ENCODE assay signal across 8 cellular contexts in the genomic region with DNA sequence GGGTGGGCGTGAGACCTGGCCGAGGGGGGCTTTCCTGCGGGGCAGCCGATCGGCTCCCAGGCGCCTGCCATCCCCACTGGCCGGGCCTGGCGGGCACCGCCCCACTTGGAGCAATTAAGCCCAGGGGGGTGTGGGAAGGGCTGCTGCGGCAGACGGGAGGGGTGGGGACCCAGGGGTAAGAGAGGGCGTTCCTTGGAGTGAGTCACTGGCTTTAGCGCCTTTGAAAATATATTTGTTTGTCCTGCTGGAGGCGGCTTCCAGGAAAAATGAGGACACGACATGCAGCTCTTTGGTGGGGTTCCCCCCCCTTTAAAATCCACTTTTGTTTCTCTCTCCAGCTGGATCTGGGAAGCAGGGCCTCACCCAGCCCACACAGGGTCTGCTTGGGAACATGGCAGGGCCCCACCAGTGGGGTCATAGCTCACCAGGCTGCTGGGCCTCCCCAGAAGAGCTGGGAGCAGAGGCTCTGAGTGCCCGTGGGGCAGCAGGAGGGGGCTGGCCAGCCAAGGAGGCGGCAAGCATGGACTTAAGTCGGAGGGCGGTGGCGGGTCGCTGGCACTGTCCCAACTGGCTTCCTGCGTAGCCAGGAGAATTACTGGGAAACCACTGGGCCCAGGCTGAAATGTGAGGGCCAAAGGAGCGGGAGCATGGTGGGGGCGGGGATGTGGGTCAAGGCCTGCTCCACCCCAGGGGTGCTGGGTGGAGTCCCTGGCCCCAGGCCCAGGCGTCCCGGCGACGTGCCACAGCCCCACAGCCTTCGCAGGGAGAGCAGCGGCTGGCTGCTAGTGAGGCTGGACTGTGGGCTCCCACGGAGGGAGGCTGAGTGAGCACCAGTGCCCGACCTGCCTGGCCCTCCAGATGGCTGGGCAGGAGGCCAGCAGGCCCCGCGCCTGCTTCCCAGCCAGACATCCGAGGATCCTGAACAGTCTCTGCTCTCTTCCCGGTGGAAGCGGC.
DNase-seq lines count a peak whose midpoint lies in the region; ATAC-seq, FAIRE-seq and TF ChIP-seq lines count a peak whose summit lies in the region.

No MANE protein-coding gene starts in this region.

- in situ Hi-C loops in K562 (cut with MboI), result no loop called here

- POLR2A ChIA-PET in K562 (lab: Yijun Ruan, JAX), result interaction anchor here (0.5 to 0.8 kb wide), 3 partner anchors 276 to 965 kb away, joined by 3 read pairs; a partner anchor contains a TSS

- H3K4me2 ChIP-seq in K562 (ENCODE audit: insufficient read depth, low read length), result peak overlapping the region; percentile 76

- TF ChIP-seq RAD21 in K562 (CRISPR knock-in tag; conservative IDR thresholded peaks at IDR 0.05 in 1 of 2, IDR thresholded peaks at IDR 0.05 in 1 of 2), result no peak

- CTCF ChIA-PET in K562 (lab: Yijun Ruan, JAX; ENCODE audit: low intra/inter-chr PET ratio), result no interaction called here

- H3K9ac ChIP-seq in K562 (ENCODE audit: insufficient read depth in 1 of 2, low read depth in 2 of 2, low read length in 2 of 2), result peak overlapping the region; percentile 80 to 91

- H3K36me3 ChIP-seq in K562 (ENCODE audit: control insufficient read depth, insufficient read depth, low read length) (peaks cover 58% of the 10 kb centered on the region; the same call in 2 of the 3 replicates), small intestine (ENCODE audit: control insufficient read depth in 2 of 2, insufficient read depth in 2 of 2, low read length in 2 of 2) (peaks cover 5 to 6% of the 10 kb centered on the region in 2 donors)

- TF ChIP-seq CTCF in AG09309 (IDR thresholded peaks at IDR 0.05; ENCODE audit: control insufficient read depth, insufficient read depth, low read depth, low read length, missing control alignments) (no peak), LNCaP clone FGC (IDR thresholded peaks at IDR 0.05; ENCODE audit: control insufficient read depth, extremely low read depth, insufficient read depth) (no peak), K562 (IDR thresholded peaks at IDR 0.05 in 2 of 3, conservative IDR thresholded peaks at IDR 0.05 in 1 of 3; ENCODE audit: insufficient read depth in 2 of 3, low read depth in 1 of 3, low read length in 3 of 3) (no peak)

- peak; percentile 94 for FAIRE-seq in K562 (lab: Jason Lieb, UNC)
- FAIRE-seq in small intestine (lab: Jason Lieb, UNC), result no peak

- H3K4me1 ChIP-seq in K562 (replicated peaks in 1 of 2; ENCODE audit: control insufficient read depth in 2 of 2, insufficient read depth in 2 of 2, low read length in 2 of 2) (peaks cover 19 to 46% of the 10 kb centered on the region in 2 experiments), small intestine (ENCODE audit: control insufficient read depth in 2 of 2, insufficient read depth in 1 of 2, low read depth in 1 of 2, low read length in 1 of 2) (peaks cover 4 to 8% of the 10 kb centered on the region in 2 donors)

- no peaks in the 10 kb centered on the region for H3K9me1 ChIP-seq in K562 (ENCODE audit: control insufficient read depth, insufficient read depth, low read length)

- intact Hi-C loops in K562 (cut with micrococcal nuclease), result no loop called here

- peak overlapping the region; percentile 25 for H3K4me3 ChIP-seq in AG09309 (ENCODE audit: control insufficient read depth, low read depth, low read length)
- peak overlapping the region; percentile 23 for H3K4me3 ChIP-seq in LNCaP clone FGC (ENCODE audit: low read depth, low read length)
- peak overlapping the region; percentile 33 for H3K4me3 ChIP-seq in K562
- H3K4me3 ChIP-seq in small intestine (ENCODE audit: low read depth in 1 of 2, low read length in 2 of 2), result peak overlapping the region in 1 of 2 donors; percentile 15

- peak overlapping the region; percentile 73 for H2AFZ ChIP-seq in K562 (ENCODE audit: low read depth, low read length)

- peak; percentile 93 for ATAC-seq in K562
- ATAC-seq in GM21360 (IDR thresholded peaks at IDR 0.05; ENCODE audit: unreplicated experiment), result no peak

- no TSS peak for BruUV-seq in K562 (replicated peaks; lab: Mats Ljungman, UMichigan)

- DNase-seq in AG09309 (ENCODE audit: low read depth) (peak; percentile 86), LNCaP clone FGC (ENCODE audit: low read depth) (peak; percentile 65), K562 (ENCODE audit: extremely low read depth in 1 of 4, low spot score in 3 of 4) (peak; percentile 90 to 96 (median 95)), hypothalamus (lab: John Stamatoyannopoulos, UW) (peak in 48 of 51 donors; percentile 29 to 94 (median 74)), small intestine (peak; percentile 90), 8988T (no peak)
- no peak for DNase-seq in activated CD4-positive, alpha-beta T cell treated with anti-CD3 and anti-CD28 coated beads, Interleukin-2, amount 50 U/mL, for 1 hour

- H3K79me2 ChIP-seq in K562 (ENCODE audit: control insufficient read depth, insufficient read depth, low read length), result peaks cover 7% of the 10 kb centered on the region; the same call in 2 of the 3 replicates

- no peaks in the 10 kb centered on the region for H3K9me3 ChIP-seq in K562 (replicated peaks; ENCODE audit: control insufficient read depth, insufficient read depth, low read depth, low read length)
- no peaks in the 10 kb centered on the region for H3K9me3 ChIP-seq in small intestine (ENCODE audit: control insufficient read depth, low read depth)

- H3K27ac ChIP-seq in K562 (ENCODE audit: extremely low read depth, low read depth, low read length) (peak overlapping the region; percentile 95), small intestine (ENCODE audit: low read depth in 1 of 2, low read length in 1 of 2) (peak overlapping the region; percentile 93 to 98)

- H3K27me3 ChIP-seq in K562 (ENCODE audit: control insufficient read depth in 2 of 2, insufficient read depth in 2 of 2, low read length in 2 of 2) (no peaks in the 10 kb centered on the region), small intestine (ENCODE audit: control insufficient read depth in 2 of 2, insufficient read depth in 2 of 2, low read length in 2 of 2) (no peaks in the 10 kb centered on the region)

- no peak; the same call in 1 of the 2 replicates for TF ChIP-seq POLR2A in K562 (conservative IDR thresholded peaks at IDR 0.05)

- 10% methylated on average over 25 of the region's 37 CpGs for WGBS in K562 (ENCODE audit: insufficient coverage, low coverage, missing lambda C conversion rate)
- 11 to 36% (median 28%) methylated on average over 34 to 37 of the region's 37 CpGs for WGBS in small intestine, 3 donors

- TF ChIP-seq EP300 in K562 (IDR thresholded peaks at IDR 0.05; ENCODE audit: low read length), result peak; percentile 3; the same call in 1 of the 2 replicates

- no peaks in the 10 kb centered on the region for H4K20me1 ChIP-seq in K562 (replicated peaks; ENCODE audit: control insufficient read depth, insufficient read depth, low read length)

TF ChIP-seq in K562, 482 proteins besides CTCF, POLR2A, EP300 and RAD21 (continues in another document):
- no peak for TF ChIP-seq NUFIP1 (IDR thresholded peaks at IDR 0.05; ENCODE audit: partially characterized antibody)
- TF ChIP-seq, protein P1, sequence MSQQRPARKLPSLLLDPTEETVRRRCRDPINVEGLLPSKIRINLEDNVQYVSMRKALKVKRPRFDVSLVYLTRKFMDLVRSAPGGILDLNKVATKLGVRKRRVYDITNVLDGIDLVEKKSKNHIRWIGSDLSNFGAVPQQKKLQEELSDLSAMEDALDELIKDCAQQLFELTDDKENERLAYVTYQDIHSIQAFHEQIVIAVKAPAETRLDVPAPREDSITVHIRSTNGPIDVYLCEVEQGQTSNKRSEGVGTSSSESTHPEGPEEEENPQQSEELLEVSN (IDR thresholded peaks at IDR 0.05; ENCODE audit: borderline replicate concordance in 1 of 2, extremely low read depth in 1 of 2, insufficient read depth in 1 of 2, insufficient read length in 1 of 2, low read depth in 1 of 2, low read length in 1 of 2, poor library complexity in 1 of 2, severe bottlenecking in 1 of 2), result peak in 1 of 2 experiments; percentile 43
- TF ChIP-seq, protein P2, sequence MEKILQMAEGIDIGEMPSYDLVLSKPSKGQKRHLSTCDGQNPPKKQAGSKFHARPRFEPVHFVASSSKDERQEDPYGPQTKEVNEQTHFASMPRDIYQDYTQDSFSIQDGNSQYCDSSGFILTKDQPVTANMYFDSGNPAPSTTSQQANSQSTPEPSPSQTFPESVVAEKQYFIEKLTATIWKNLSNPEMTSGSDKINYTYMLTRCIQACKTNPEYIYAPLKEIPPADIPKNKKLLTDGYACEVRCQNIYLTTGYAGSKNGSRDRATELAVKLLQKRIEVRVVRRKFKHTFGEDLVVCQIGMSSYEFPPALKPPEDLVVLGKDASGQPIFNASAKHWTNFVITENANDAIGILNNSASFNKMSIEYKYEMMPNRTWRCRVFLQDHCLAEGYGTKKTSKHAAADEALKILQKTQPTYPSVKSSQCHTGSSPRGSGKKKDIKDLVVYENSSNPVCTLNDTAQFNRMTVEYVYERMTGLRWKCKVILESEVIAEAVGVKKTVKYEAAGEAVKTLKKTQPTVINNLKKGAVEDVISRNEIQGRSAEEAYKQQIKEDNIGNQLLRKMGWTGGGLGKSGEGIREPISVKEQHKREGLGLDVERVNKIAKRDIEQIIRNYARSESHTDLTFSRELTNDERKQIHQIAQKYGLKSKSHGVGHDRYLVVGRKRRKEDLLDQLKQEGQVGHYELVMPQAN (IDR thresholded peaks at IDR 0.05; ENCODE audit: borderline replicate concordance), result 0 out of 2 replicates have a peak, but pooled peaks have one; percentile 22
- TF ChIP-seq NRF1 (conservative IDR thresholded peaks at IDR 0.05 in 1 of 2, IDR thresholded peaks at IDR 0.05 in 1 of 2), result peak in 1 of 2 experiments; percentile 23; a peak in 1 of 4 replicates
- peak; percentile 86 for TF ChIP-seq HNRNPL (IDR thresholded peaks at IDR 0.05; ENCODE audit: low read depth, low read length)
- TF ChIP-seq, protein P3, sequence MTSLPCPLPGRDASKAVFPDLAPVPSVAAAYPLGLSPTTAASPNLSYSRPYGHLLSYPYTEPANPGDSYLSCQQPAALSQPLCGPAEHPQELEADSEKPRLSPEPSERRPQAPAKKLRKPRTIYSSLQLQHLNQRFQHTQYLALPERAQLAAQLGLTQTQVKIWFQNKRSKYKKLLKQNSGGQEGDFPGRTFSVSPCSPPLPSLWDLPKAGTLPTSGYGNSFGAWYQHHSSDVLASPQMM (CRISPR knock-in tag; IDR thresholded peaks at IDR 0.05), result no peak
- peak; percentile 73 for TF ChIP-seq LEF1 (IDR thresholded peaks at IDR 0.05)
- TF ChIP-seq ZFPM2 (CRISPR knock-in tag; IDR thresholded peaks at IDR 0.05), result no peak
- TF ChIP-seq SMAD4 (CRISPR knock-in tag; conservative IDR thresholded peaks at IDR 0.05), result peak; percentile 76; the same call in 1 of the 2 replicates
- TF ChIP-seq CHD2 (IDR thresholded peaks at IDR 0.05; ENCODE audit: low read depth, low read length), result 0 out of 2 replicates have a peak, but pooled peaks have one; percentile 12

Comparison
In these comparisons a context has a peak if more than half of its experiments do, and no peak if none do; other contexts are left out.
1. DNase-seq: peak in AG09309 (single experiment), LNCaP clone FGC (single experiment), K562 (4 of 4), hypothalamus (48 of 51) and small intestine (single experiment); none in 8988T (single experiment) and activated CD4-positive, alpha-beta T cell treated with anti-CD3 and anti-CD28 coated beads, Interleukin-2, amount 50 U/mL, for 1 hour (single experiment).